ENCODE assay signal across 1 cellular context in the genomic region with DNA sequence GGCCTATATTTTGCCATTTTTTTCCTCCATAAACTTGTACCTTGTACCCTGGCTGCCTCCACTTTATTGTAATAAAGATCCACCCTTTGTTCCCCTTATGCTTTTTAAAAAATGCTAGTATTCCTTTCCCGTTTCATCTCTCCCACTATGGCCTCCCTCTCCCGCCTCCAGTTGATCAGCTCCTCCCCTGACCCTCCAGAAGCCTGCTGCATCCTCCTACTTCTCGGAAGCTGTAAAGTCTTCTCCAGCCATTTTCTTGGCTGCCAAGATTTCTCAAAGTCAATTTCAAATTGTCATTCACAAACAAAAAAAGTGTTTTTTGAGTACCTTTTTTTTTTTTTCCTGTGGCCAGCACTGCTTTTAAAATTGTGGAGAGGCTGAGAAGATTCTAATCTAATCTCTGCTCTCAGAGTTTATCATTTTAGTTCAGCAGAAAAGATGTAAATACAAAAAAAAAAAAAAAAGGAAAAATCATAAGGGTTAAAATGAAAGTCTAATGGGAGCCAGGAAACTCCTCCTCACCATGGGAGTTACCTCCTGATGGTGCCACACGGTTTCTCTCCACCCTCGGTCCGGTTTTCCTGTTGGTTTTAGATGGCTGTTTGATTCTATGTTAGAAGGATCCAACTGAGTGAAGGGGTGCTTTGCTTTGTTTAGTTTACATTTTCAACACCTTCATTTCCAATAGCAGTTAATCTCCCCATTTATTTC.
TF ChIP-seq lines count a peak whose summit lies in the region.

No MANE protein-coding gene starts in this region.

TF ChIP-seq in HCT116, 20 proteins besides CTCF, POLR2A, EP300 and RAD21 (continued from another document):
- TF ChIP-seq, protein P1, sequence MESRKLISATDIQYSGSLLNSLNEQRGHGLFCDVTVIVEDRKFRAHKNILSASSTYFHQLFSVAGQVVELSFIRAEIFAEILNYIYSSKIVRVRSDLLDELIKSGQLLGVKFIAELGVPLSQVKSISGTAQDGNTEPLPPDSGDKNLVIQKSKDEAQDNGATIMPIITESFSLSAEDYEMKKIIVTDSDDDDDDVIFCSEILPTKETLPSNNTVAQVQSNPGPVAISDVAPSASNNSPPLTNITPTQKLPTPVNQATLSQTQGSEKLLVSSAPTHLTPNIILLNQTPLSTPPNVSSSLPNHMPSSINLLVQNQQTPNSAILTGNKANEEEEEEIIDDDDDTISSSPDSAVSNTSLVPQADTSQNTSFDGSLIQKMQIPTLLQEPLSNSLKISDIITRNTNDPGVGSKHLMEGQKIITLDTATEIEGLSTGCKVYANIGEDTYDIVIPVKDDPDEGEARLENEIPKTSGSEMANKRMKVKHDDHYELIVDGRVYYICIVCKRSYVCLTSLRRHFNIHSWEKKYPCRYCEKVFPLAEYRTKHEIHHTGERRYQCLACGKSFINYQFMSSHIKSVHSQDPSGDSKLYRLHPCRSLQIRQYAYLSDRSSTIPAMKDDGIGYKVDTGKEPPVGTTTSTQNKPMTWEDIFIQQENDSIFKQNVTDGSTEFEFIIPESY (IDR thresholded peaks at IDR 0.05; ENCODE audit: extremely low read depth, insufficient replicate concordance, low read length), result no peak
- TF ChIP-seq REST (IDR thresholded peaks at IDR 0.05; ENCODE audit: low read depth) (no peak), TCF7L2 (IDR thresholded peaks at IDR 0.05; ENCODE audit: borderline replicate concordance, extremely low read depth, insufficient read depth, insufficient read length) (no peak), EGR1 (IDR thresholded peaks at IDR 0.05; ENCODE audit: low read depth) (no peak), FOSL1 (IDR thresholded peaks at IDR 0.05; ENCODE audit: low read depth) (no peak)
